ENCODE assay signal across 17 cellular contexts in the genomic region with DNA sequence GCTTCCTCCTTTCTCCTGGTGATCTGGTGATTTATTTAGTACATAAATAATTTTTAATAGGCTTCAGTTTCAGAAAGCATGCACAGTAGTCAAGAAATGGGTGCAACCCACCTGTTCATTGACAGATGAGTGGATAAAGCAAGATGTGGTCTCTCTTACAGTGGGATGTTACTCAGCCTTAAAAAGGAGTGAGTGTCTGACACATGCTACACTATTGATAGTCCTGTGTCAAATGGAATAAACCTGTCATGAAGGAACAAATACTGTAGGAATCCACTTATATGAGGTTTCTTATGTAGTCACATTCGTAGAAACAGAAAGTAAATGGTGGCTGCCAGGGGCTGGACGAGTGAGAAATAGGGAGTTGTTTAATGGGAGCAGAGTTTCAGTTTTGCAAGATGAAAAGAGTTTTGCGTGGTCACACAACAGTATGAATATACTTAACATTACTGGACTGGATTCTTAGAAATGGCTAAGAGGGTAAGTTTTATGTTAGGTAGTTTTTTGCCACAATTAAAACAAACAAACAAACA. TPM values are rescaled to one million over a fixed set of nuclear protein-coding genes. Genes with fewer than 3 reads are reported as not detected.
DNase-seq lines count a peak whose midpoint lies in the region; ATAC-seq lines count a peak whose summit lies in the region.
"Had no signal": no experiment of that assay in that cellular context is flagged by ENCODE, and none has a peak within 500 bp of the region (broad histone marks: within the 10 kb centered on the region; RNA-seq: fewer than 3 reads in every experiment).

No MANE protein-coding gene starts in this region.

- peaks cover 44% of the 10 kb centered on the region for H3K27me3 Mint-ChIP-seq in activated T-cell treated with anti-CD3 and anti-CD28 coated beads, Interleukin-2, amount 50 U/mL, for 24 hours
- H3K27me3 Mint-ChIP-seq in activated naive CD8-positive, alpha-beta T cell treated with anti-CD3 and anti-CD28 coated beads for 36 hours: peaks cover 30% of the 10 kb centered on the region

- ATAC-seq in stimulated activated naive CD8-positive, alpha-beta T cell treated with anti-CD3 and anti-CD28 coated beads, Interleukin-15, Interleukin-2, amounts not matched to agents 100 U/mL and 50 U/mL, for 24 hours: peak; percentile 87
- ATAC-seq in HG03139 (IDR thresholded peaks at IDR 0.05; ENCODE audit: unreplicated experiment): no peak

- H3K27ac Mint-ChIP-seq in activated T-cell treated with anti-CD3 and anti-CD28 coated beads, Interleukin-2, amount 50 U/mL, for 24 hours: peak overlapping the region; percentile 38
- H3K27ac Mint-ChIP-seq in activated naive CD8-positive, alpha-beta T cell treated with anti-CD3 and anti-CD28 coated beads for 36 hours: no peak overlapping the region
- H3K27ac Mint-ChIP-seq: CD4-positive, CD25-positive, alpha-beta regulatory T cell; H9 had no signal

- H3K4me3 ChIP-seq in effector memory CD4-positive, alpha-beta T cell (ENCODE audit: insufficient read depth, low read depth, low read length, poor library complexity, severe bottlenecking): no peak overlapping the region

- no peaks in the 10 kb centered on the region for H3K4me1 ChIP-seq in effector memory CD4-positive, alpha-beta T cell (ENCODE audit: control insufficient read depth, insufficient read depth, low read length, poor library complexity, severe bottlenecking)

- no peaks in the 10 kb centered on the region for H3K27me3 ChIP-seq in effector memory CD4-positive, alpha-beta T cell (replicated peaks; ENCODE audit: control insufficient read depth, insufficient read depth, low read length, poor library complexity, severe bottlenecking)

- no peak overlapping the region for H3K27ac ChIP-seq in effector memory CD4-positive, alpha-beta T cell (ENCODE audit: insufficient read depth, low read length, poor library complexity, severe bottlenecking)
- H3K27ac ChIP-seq: RWPE1 had no signal

- no peaks in the 10 kb centered on the region for H3K36me3 ChIP-seq in effector memory CD4-positive, alpha-beta T cell (ENCODE audit: control insufficient read depth, insufficient read depth, low read length)

- no peaks in the 10 kb centered on the region for H3K9me3 ChIP-seq in effector memory CD4-positive, alpha-beta T cell (ENCODE audit: control insufficient read depth, low read length)

- peak overlapping the region; percentile 12 for H3K4me3 Mint-ChIP-seq in activated T-cell treated with anti-CD3 and anti-CD28 coated beads, Interleukin-2, amount 50 U/mL, for 24 hours
- no peak overlapping the region for H3K4me3 Mint-ChIP-seq in activated naive CD8-positive, alpha-beta T cell treated with anti-CD3 and anti-CD28 coated beads for 36 hours
- H3K4me3 Mint-ChIP-seq: CD4-positive, CD25-positive, alpha-beta regulatory T cell; H9 had no signal

- peaks cover 26% of the 10 kb centered on the region for H3K4me1 Mint-ChIP-seq in activated T-cell treated with anti-CD3 and anti-CD28 coated beads, Interleukin-2, amount 50 U/mL, for 24 hours (ENCODE audit: low read depth)
- peaks cover 8% of the 10 kb centered on the region for H3K4me1 Mint-ChIP-seq in activated naive CD8-positive, alpha-beta T cell treated with anti-CD3 and anti-CD28 coated beads for 36 hours

- DNase-seq in activated T-cell treated with anti-CD3 and anti-CD28 coated beads, Interleukin-2, amount 50 U/mL, for 24 hours: no peak
- DNase-seq in activated T-cell treated with anti-CD3 and anti-CD28 coated beads, Interleukin-2, amount 50 U/mL, for 48 hours: no peak
- peak; percentile 12 for DNase-seq in OCI-M1 (lab: John Stamatoyannopoulos, UW)
- peak; percentile 10 for DNase-seq in activated naive CD8-positive, alpha-beta T cell treated with anti-CD3 and anti-CD28 coated beads for 36 hours
- peak; percentile 12 for DNase-seq in stimulated activated naive CD8-positive, alpha-beta T cell treated with anti-CD3 and anti-CD28 coated beads, Interleukin-15, Interleukin-2, amounts not matched to agents 100 U/mL and 50 U/mL, for 24 hours
- DNase-seq in effector memory CD4-positive, alpha-beta T cell: no peak
- DNase-seq: CD4-positive, CD25-positive, alpha-beta regulatory T cell; DMS53; H9; IMR-90; Kasumi-1; MM.1S; NCI-H1417; NCI-H1930; NK-92 treated with Interleukin-12 subunit alpha and Interleukin-12 subunit beta, amount 100 ng/mL, for 24 hours had no signal

- H3K36me3 Mint-ChIP-seq in activated T-cell treated with anti-CD3 and anti-CD28 coated beads, Interleukin-2, amount 50 U/mL, for 24 hours (ENCODE audit: low read depth): no peaks in the 10 kb centered on the region
- H3K36me3 Mint-ChIP-seq in activated naive CD8-positive, alpha-beta T cell treated with anti-CD3 and anti-CD28 coated beads for 36 hours: peaks cover 3% of the 10 kb centered on the region
- H3K36me3 Mint-ChIP-seq: CD4-positive, CD25-positive, alpha-beta regulatory T cell had no signal

- H3K9me3 Mint-ChIP-seq in activated T-cell treated with anti-CD3 and anti-CD28 coated beads, Interleukin-2, amount 50 U/mL, for 24 hours: peaks cover 6% of the 10 kb centered on the region
- peaks cover 6% of the 10 kb centered on the region for H3K9me3 Mint-ChIP-seq in activated naive CD8-positive, alpha-beta T cell treated with anti-CD3 and anti-CD28 coated beads for 36 hours

RNA-seq across cellular contexts. Expression of a gene that starts 56.0 kb away (rescaled TPM):
- total RNA-seq in activated naive CD8-positive, alpha-beta T cell treated with anti-CD3 and anti-CD28 coated beads for 36 hours: under 1 TPM; 0.20 to 0.47 TPM

Comparison
In these comparisons a context has a peak if more than half of its experiments do, and no peak if none do; other contexts are left out.
1. DNase-seq: peak in OCI-M1 (single experiment), activated naive CD8-positive, alpha-beta T cell treated with anti-CD3 and anti-CD28 coated beads for 36 hours (single experiment) and stimulated activated naive CD8-positive, alpha-beta T cell treated with anti-CD3 and anti-CD28 coated beads, Interleukin-15, Interleukin-2, amounts not matched to agents 100 U/mL and 50 U/mL, for 24 hours (single experiment); none in activated T-cell treated with anti-CD3 and anti-CD28 coated beads, Interleukin-2, amount 50 U/mL, for 24 hours (single experiment), activated T-cell treated with anti-CD3 and anti-CD28 coated beads, Interleukin-2, amount 50 U/mL, for 48 hours (0 of 2) and effector memory CD4-positive, alpha-beta T cell (0 of 3).